8 cellular contexts compared by ENCODE assay signal in the genomic region with DNA sequence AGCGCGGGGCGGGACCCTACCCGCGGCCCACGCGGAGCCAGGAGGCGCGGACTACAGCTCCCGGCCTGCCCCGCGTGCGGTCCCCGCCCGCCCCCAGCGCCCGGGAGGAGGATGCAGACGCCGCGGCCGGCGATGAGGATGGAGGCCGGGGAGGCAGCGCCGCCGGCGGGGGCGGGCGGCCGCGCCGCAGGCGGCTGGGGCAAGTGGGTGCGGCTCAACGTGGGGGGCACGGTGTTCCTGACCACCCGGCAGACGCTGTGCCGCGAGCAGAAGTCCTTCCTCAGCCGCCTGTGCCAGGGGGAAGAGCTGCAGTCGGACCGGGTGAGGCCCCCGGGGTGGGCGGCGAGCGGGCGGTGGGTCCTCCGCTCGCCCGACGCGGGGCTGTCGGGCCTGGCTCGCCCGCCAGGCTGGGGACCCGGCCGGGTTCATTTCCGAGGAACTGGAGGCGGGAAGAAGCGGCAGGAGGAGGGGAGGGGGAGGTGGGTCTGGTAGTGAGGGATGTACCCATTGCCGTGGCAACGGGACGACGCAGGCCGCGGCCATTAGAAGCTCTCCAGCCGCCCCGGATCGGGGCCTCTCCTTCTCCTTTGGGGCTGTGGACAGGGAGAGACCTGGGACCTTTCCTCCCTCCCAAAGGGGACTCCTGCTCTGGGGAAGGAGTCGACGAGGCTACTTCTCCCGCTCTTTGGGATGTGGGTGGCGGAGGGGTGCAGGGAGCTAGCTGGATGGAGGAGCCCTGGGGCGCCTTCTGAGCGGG. TPM values are rescaled to one million over a fixed set of nuclear protein-coding genes. Genes with fewer than 3 reads are reported as not detected.
DNase-seq lines count a peak whose midpoint lies in the region; ATAC-seq and TF ChIP-seq lines count a peak whose summit lies in the region.

A gene with protein sequence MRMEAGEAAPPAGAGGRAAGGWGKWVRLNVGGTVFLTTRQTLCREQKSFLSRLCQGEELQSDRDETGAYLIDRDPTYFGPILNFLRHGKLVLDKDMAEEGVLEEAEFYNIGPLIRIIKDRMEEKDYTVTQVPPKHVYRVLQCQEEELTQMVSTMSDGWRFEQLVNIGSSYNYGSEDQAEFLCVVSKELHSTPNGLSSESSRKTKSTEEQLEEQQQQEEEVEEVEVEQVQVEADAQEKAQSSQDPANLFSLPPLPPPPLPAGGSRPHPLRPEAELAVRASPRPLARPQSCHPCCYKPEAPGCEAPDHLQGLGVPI (plus strand): TSS at position 114 of the 757 bp plus-strand sequence. CDS start 19 bp downstream, at position 133.

- H3K9ac ChIP-seq in mammary epithelial cell (ENCODE audit: insufficient read depth, low read length) (peak within 1 kb of the TSS; percentile 12), smooth muscle cell (ENCODE audit: low read depth) (peak within 1 kb of the TSS; percentile 66)

- peak; percentile 54 for DNase-seq in M059J (ENCODE audit: low read depth)
- peak; percentile 53 for DNase-seq in mammary epithelial cell
- DNase-seq in immature natural killer cell, result peak; percentile 64 to 70 (median 68)
- DNase-seq in smooth muscle cell (lab: John Stamatoyannopoulos, UW; ENCODE audit: unreplicated experiment), result peak; percentile 24
- DNase-seq in SKM-1 (lab: John Stamatoyannopoulos, UW; ENCODE audit: unreplicated experiment), result no peak

- no peaks in the 10 kb centered on the region for H3K36me3 ChIP-seq in mammary epithelial cell (ENCODE audit: insufficient read depth, low read length)
- H3K36me3 ChIP-seq in smooth muscle cell (ENCODE audit: low read depth), result no peaks in the 10 kb centered on the region

- H3K27ac Mint-ChIP-seq in immature natural killer cell, result peak within 1 kb of the TSS; percentile 52 to 85 (median 76)

- no peaks in the 10 kb centered on the region for H3K9me3 ChIP-seq in mammary epithelial cell (replicated peaks; ENCODE audit: insufficient read depth, low read length)
- H3K9me3 ChIP-seq in smooth muscle cell (replicated peaks; ENCODE audit: low read depth), result no peaks in the 10 kb centered on the region

- intact Hi-C loops in mammary epithelial cell (cut with micrococcal nuclease), result no loop called here

- CTCF ChIA-PET in mammary epithelial cell (lab: Charles Lee; ENCODE audit: low non-redundant PET), result interaction anchor here (0.5 kb wide), 1 partner anchor 139 kb away, joined by 3 read pairs; no protein-coding TSS in a partner anchor

- H3K79me2 ChIP-seq in mammary epithelial cell (ENCODE audit: insufficient read depth, low read length) (no peaks in the 10 kb centered on the region), smooth muscle cell (ENCODE audit: low read depth) (no peaks in the 10 kb centered on the region)

- TF ChIP-seq CTCF in C4-2B (conservative IDR thresholded peaks at IDR 0.05) (no peak), WI38 (IDR thresholded peaks at IDR 0.05; ENCODE audit: low read depth, low read length) (no peak), mammary epithelial cell (conservative IDR thresholded peaks at IDR 0.05 in 1 of 2, IDR thresholded peaks at IDR 0.05 in 1 of 2; ENCODE audit: extremely low read depth in 1 of 2, insufficient read depth in 1 of 2, low read depth in 1 of 2, low read length in 2 of 2) (no peak), smooth muscle cell (IDR thresholded peaks at IDR 0.05; ENCODE audit: borderline replicate concordance, insufficient read depth, poor library complexity, severe bottlenecking) (no peak)

- peak within 1 kb of the TSS; percentile 79 to 90 (median 87) for H3K4me3 Mint-ChIP-seq in immature natural killer cell

- 50% methylated on average over 9 of the region's 76 CpGs for WGBS in mammary epithelial cell (ENCODE audit: low coverage, missing lambda C conversion rate)
- WGBS in smooth muscle cell (ENCODE audit: low lambda C conversion rate), result 0% methylated on average over 5 of the region's 76 CpGs

- H3K27me3 Mint-ChIP-seq in immature natural killer cell (ENCODE audit: low read depth in 3 of 3), result peaks cover 0 to 7% (median 4%) of the 10 kb centered on the region in 3 donors

- no peaks in the 10 kb centered on the region for H3K27me3 ChIP-seq in mammary epithelial cell (ENCODE audit: insufficient read depth, low read length)
- H3K27me3 ChIP-seq in smooth muscle cell (ENCODE audit: low read depth), result no peaks in the 10 kb centered on the region

- in situ Hi-C loops in mammary epithelial cell (cut with MboI; ENCODE audit: low sequenced_read_pairs in 2 of 2), result no loop called here

- H4K20me1 ChIP-seq in mammary epithelial cell (ENCODE audit: insufficient read depth, low read length) (no peaks in the 10 kb centered on the region), smooth muscle cell (ENCODE audit: low read depth) (no peaks in the 10 kb centered on the region)

- H2AFZ ChIP-seq in mammary epithelial cell (ENCODE audit: low read depth, low read length) (peak within 1 kb of the TSS; percentile 94), smooth muscle cell (ENCODE audit: low read depth) (peak within 1 kb of the TSS; percentile 81)

- no peaks in the 10 kb centered on the region for H3F3A ChIP-seq in smooth muscle cell (ENCODE audit: low read depth)

- peaks cover 0 to 11% (median 0%) of the 10 kb centered on the region in 3 donors for H3K36me3 Mint-ChIP-seq in immature natural killer cell

- H3K4me2 ChIP-seq in mammary epithelial cell (ENCODE audit: insufficient read depth, low read depth, low read length) (peak within 1 kb of the TSS; percentile 90), smooth muscle cell (peak within 1 kb of the TSS; percentile 94)

- dilution Hi-C loops in mammary epithelial cell (cut with HindIII; ENCODE audit: low sequenced_read_pairs), result loop anchor here (5.0 to 10.0 kb wide), 10 partner anchors 65 to 383 kb away; a partner anchor contains a TSS

- H3K4me1 ChIP-seq in mammary epithelial cell (ENCODE audit: insufficient read depth, low read length), result peaks cover 5% of the 10 kb centered on the region
- peaks cover 6% of the 10 kb centered on the region for H3K4me1 ChIP-seq in smooth muscle cell (ENCODE audit: low read depth)

- no TSS peak for BruUV-seq in mammary epithelial cell (replicated peaks; lab: Mats Ljungman, UMichigan)

- no peaks in the 10 kb centered on the region for H3K9me3 Mint-ChIP-seq in immature natural killer cell

- H3K27ac ChIP-seq in C4-2B (peak within 1 kb of the TSS; percentile 23; the same call in 1 of the 2 replicates), mammary epithelial cell (ENCODE audit: insufficient read depth, low read depth, low read length) (no peak within 1 kb of the TSS), smooth muscle cell (ENCODE audit: low read depth) (no peak within 1 kb of the TSS)

- ATAC-seq in GM19452 (IDR thresholded peaks at IDR 0.05; ENCODE audit: unreplicated experiment), result peak; percentile 69

- peaks cover 16 to 17% of the 10 kb centered on the region in 2 donors for H3K4me1 Mint-ChIP-seq in immature natural killer cell

- peak within 1 kb of the TSS; percentile 84 for H3K4me3 ChIP-seq in WI38 (ENCODE audit: low read depth, low read length)
- H3K4me3 ChIP-seq in mammary epithelial cell (replicated peaks in 1 of 3; ENCODE audit: insufficient read depth in 1 of 3, low read depth in 2 of 3, low read length in 3 of 3), result peak within 1 kb of the TSS; percentile 56 to 67 (median 61)
- peak within 1 kb of the TSS; percentile 94 for H3K4me3 ChIP-seq in smooth muscle cell

RNA-seq across cellular contexts. Expression of the gene that starts here (rescaled TPM):
- 6.8 and 13.1 TPM in 2 replicates for total RNA-seq in M059J (2014; rRNA removed; shearing (Covaris generic))
- 10 to 100 TPM; 19.2 to 25.9 TPM for total RNA-seq in mammary epithelial cell
- 18.4 TPM for polyA plus RNA-seq in mammary epithelial cell
- polyA minus RNA-seq in mammary epithelial cell, result 29.2 TPM
- polyA plus RNA-seq in immature natural killer cell, result 10 to 100 TPM; 10.7 to 16.1 (median 14.3) TPM
- 8.2 and 20.0 TPM in 2 replicates for total RNA-seq in smooth muscle cell
- 31.8 and 36.9 TPM in 2 replicates for polyA plus RNA-seq in smooth muscle cell
